11 cellular contexts compared by ENCODE assay signal in genomic region chr9:123266655-123267421, GRCh38. TPM values are rescaled to one million over a fixed set of nuclear protein-coding genes. Genes with fewer than 3 reads are reported as not detected.
DNase-seq lines count a peak whose midpoint lies in the region; ATAC-seq, FAIRE-seq and TF ChIP-seq lines count a peak whose summit lies in the region.
"Had no signal": no experiment of that assay in that cellular context is flagged by ENCODE, and none has a peak within 500 bp of the region (broad histone marks: within the 10 kb centered on the region; RNA-seq: fewer than 3 reads in every experiment).

No MANE protein-coding gene starts in this region.

- CTCF ChIA-PET in A549 (lab: Yijun Ruan, JAX), result no interaction called here

- POLR2A ChIA-PET in A549 (lab: Yijun Ruan, JAX), result no interaction called here

- H3K27ac ChIP-seq in A549 (no peak overlapping the region), uterus (no peak overlapping the region)

- H3K4me2 ChIP-seq in A549, result peak overlapping the region; percentile 94

- no peaks in the 10 kb centered on the region for H3K9me3 Mint-ChIP-seq in activated naive CD8-positive, alpha-beta T cell treated with anti-CD3 and anti-CD28 coated beads, Interleukin-2, amount 50 U/mL, for 24 hours
- no peaks in the 10 kb centered on the region for H3K9me3 Mint-ChIP-seq in mesothelial cell of epicardium

- TF ChIP-seq RAD21 in A549 (conservative IDR thresholded peaks at IDR 0.05 in 1 of 2, IDR thresholded peaks at IDR 0.05 in 1 of 2), result no peak

- H3K4me1 Mint-ChIP-seq in activated naive CD8-positive, alpha-beta T cell treated with anti-CD3 and anti-CD28 coated beads, Interleukin-2, amount 50 U/mL, for 24 hours, result peaks cover 42% of the 10 kb centered on the region
- peaks cover 23% of the 10 kb centered on the region for H3K4me1 Mint-ChIP-seq in mesothelial cell of epicardium

- WGBS in A549 (ENCODE audit: missing lambda C conversion rate), result 96% methylated on average over 9 of the region's 9 CpGs

- H3K27me3 ChIP-seq in uterus, result no peaks in the 10 kb centered on the region

- FAIRE-seq in A549 (lab: Jason Lieb, UNC) (no peak), H54 (lab: Jason Lieb, UNC) (no peak)
- FAIRE-seq: small intestine had no signal

- H3K36me3 Mint-ChIP-seq in activated naive CD8-positive, alpha-beta T cell treated with anti-CD3 and anti-CD28 coated beads, Interleukin-2, amount 50 U/mL, for 24 hours (ENCODE audit: low read depth), result peaks cover 2% of the 10 kb centered on the region
- no peaks in the 10 kb centered on the region for H3K36me3 Mint-ChIP-seq in mesothelial cell of epicardium

- no peaks in the 10 kb centered on the region for H3K27me3 Mint-ChIP-seq in activated naive CD8-positive, alpha-beta T cell treated with anti-CD3 and anti-CD28 coated beads, Interleukin-2, amount 50 U/mL, for 24 hours
- peaks cover 59% of the 10 kb centered on the region for H3K27me3 Mint-ChIP-seq in mesothelial cell of epicardium (ENCODE audit: low read depth)

- intact Hi-C loops in uterus (cut with DNase I; ENCODE audit: low total_unique reads), result no loop called here

- H3K4me1 ChIP-seq in A549 (peaks cover 9% of the 10 kb centered on the region; the same call in 2 of the 3 replicates), uterus (no peaks in the 10 kb centered on the region)

- no peak for TF ChIP-seq POLR2A in A549 (IDR thresholded peaks at IDR 0.05; ENCODE audit: low read length)
- no peak for TF ChIP-seq POLR2A in H54 (IDR thresholded peaks at IDR 0.05; ENCODE audit: low read depth, low read length)
- TF ChIP-seq POLR2A in uterus (IDR thresholded peaks at IDR 0.05), result no peak

- no peak for TF ChIP-seq CTCF in A549 (IDR thresholded peaks at IDR 0.05)
- TF ChIP-seq CTCF in mesothelial cell of epicardium (IDR thresholded peaks at IDR 0.05; ENCODE audit: unreplicated experiment), result no peak
- no peak for TF ChIP-seq CTCF in uterus (IDR thresholded peaks at IDR 0.05)

- ATAC-seq in A549, result no peak
- ATAC-seq in activated naive CD8-positive, alpha-beta T cell treated with anti-CD3 and anti-CD28 coated beads, Interleukin-2, amount 50 U/mL, for 24 hours, result no peak

- peak overlapping the region; percentile 77 for H3K4me3 Mint-ChIP-seq in activated naive CD8-positive, alpha-beta T cell treated with anti-CD3 and anti-CD28 coated beads, Interleukin-2, amount 50 U/mL, for 24 hours
- H3K4me3 Mint-ChIP-seq in mesothelial cell of epicardium, result peak overlapping the region; percentile 69

- H3K9me3 ChIP-seq in A549 (no peaks in the 10 kb centered on the region), uterus (no peaks in the 10 kb centered on the region)

- H3K36me3 ChIP-seq in uterus, result no peaks in the 10 kb centered on the region

- DNase-seq in A549 (ENCODE audit: low read depth in 1 of 2, low spot score in 1 of 2) (no peak), H54 (ENCODE audit: insufficient read length, low spot score) (peak; percentile 28), mesothelial cell of epicardium (ENCODE audit: low spot score in 2 of 2, unreplicated experiment in 2 of 2) (no peak), hepatic stellate cell (ENCODE audit: low spot score) (no peak), AG08396 (ENCODE audit: low spot score) (no peak), NOMO-1 treated with dmso at 0.1 percent for 144 hours (lab: John Stamatoyannopoulos, UW; ENCODE audit: unreplicated experiment) (no peak), uterus (no peak)
- DNase-seq in activated naive CD8-positive, alpha-beta T cell treated with anti-CD3 and anti-CD28 coated beads, Interleukin-2, amount 50 U/mL, for 24 hours, result no peak
- DNase-seq: DMS79, NCI-H774 had no signal

- H3K4me3 ChIP-seq in A549 (no peak overlapping the region; the same call in 1 of the 3 replicates), uterus (no peak overlapping the region)

- H3K27ac Mint-ChIP-seq in activated naive CD8-positive, alpha-beta T cell treated with anti-CD3 and anti-CD28 coated beads, Interleukin-2, amount 50 U/mL, for 24 hours, result peak overlapping the region; percentile 33
- H3K27ac Mint-ChIP-seq in mesothelial cell of epicardium, result no peak overlapping the region

- no peak for TF ChIP-seq EP300 in A549 (IDR thresholded peaks at IDR 0.05)

TF ChIP-seq in A549, 52 proteins besides CTCF, POLR2A, EP300 and RAD21:
- TF ChIP-seq HOXB13 (CRISPR knock-in tag; IDR thresholded peaks at IDR 0.05; ENCODE audit: low read depth), result no peak
- TF ChIP-seq MAZ (IDR thresholded peaks at IDR 0.05; ENCODE audit: borderline replicate concordance, low read depth, low read length), result no peak
- no peak for TF ChIP-seq EHF (CRISPR knock-in tag; IDR thresholded peaks at IDR 0.05)
- TF ChIP-seq CHD4 (IDR thresholded peaks at IDR 0.05; ENCODE audit: borderline replicate concordance), result no peak
- TF ChIP-seq E2F6 (IDR thresholded peaks at IDR 0.05; ENCODE audit: borderline replicate concordance, low read depth), result no peak
- TF ChIP-seq MYC (IDR thresholded peaks at IDR 0.05; ENCODE audit: borderline replicate concordance, low read length), result no peak
- TF ChIP-seq HOXB5 (CRISPR knock-in tag; IDR thresholded peaks at IDR 0.05), result no peak
- TF ChIP-seq SREBF2 (IDR thresholded peaks at IDR 0.05), result no peak
- TF ChIP-seq HEYL (CRISPR knock-in tag; IDR thresholded peaks at IDR 0.05), result no peak
- no peak for TF ChIP-seq ZNF302 (CRISPR knock-in tag; IDR thresholded peaks at IDR 0.05)
- TF ChIP-seq PHF8 (IDR thresholded peaks at IDR 0.05; ENCODE audit: borderline replicate concordance, low read depth), result no peak
- no peak for TF ChIP-seq RNF2 (IDR thresholded peaks at IDR 0.05; ENCODE audit: borderline replicate concordance, low read depth)
- TF ChIP-seq HMGXB4 (CRISPR knock-in tag; IDR thresholded peaks at IDR 0.05; ENCODE audit: borderline replicate concordance), result no peak
- no peak for TF ChIP-seq HDAC2 (IDR thresholded peaks at IDR 0.05)
- no peak for TF ChIP-seq CBX2 (IDR thresholded peaks at IDR 0.05; ENCODE audit: borderline replicate concordance, low read depth)

RNA-seq across cellular contexts. Expression of gene STRBP, which starts 1.5 kb away (rescaled TPM):
- polyA plus RNA-seq in A549 (2011; rRNA removed), result 22.9 and 34.0 TPM in 2 replicates
- polyA plus RNA-seq in A549 (2012; cell fraction: cytosol; rRNA removed), result 10.3 and 11.3 TPM in 2 replicates
- 4.5 and 4.9 TPM in 2 replicates for polyA plus RNA-seq in A549 (2012; cell fraction: nucleus; rRNA removed)
- polyA plus RNA-seq in A549 (2017; fragmentation: RNase III; extraction: RNeasy Plus Mini Kit Qiagen cat#74134 plus additional on column Dnase treatment), result 19.5 to 20.5 TPM (median 20.4 TPM) in 3 replicates
- polyA minus RNA-seq in A549 (2011; rRNA and poly(A)+ RNA removed), result 12.8 and 15.9 TPM in 2 replicates
- 65.9 to 67.1 TPM (median 66.9 TPM) in 3 replicates for total RNA-seq in mesothelial cell of epicardium
- 10 to 100 TPM in 3 of 4 donors, 1 to 10 TPM in 1; 3.3 to 28.2 (median 16.3) TPM for total RNA-seq in uterus
